8 cellular contexts compared by ENCODE assay signal in the genomic region with DNA sequence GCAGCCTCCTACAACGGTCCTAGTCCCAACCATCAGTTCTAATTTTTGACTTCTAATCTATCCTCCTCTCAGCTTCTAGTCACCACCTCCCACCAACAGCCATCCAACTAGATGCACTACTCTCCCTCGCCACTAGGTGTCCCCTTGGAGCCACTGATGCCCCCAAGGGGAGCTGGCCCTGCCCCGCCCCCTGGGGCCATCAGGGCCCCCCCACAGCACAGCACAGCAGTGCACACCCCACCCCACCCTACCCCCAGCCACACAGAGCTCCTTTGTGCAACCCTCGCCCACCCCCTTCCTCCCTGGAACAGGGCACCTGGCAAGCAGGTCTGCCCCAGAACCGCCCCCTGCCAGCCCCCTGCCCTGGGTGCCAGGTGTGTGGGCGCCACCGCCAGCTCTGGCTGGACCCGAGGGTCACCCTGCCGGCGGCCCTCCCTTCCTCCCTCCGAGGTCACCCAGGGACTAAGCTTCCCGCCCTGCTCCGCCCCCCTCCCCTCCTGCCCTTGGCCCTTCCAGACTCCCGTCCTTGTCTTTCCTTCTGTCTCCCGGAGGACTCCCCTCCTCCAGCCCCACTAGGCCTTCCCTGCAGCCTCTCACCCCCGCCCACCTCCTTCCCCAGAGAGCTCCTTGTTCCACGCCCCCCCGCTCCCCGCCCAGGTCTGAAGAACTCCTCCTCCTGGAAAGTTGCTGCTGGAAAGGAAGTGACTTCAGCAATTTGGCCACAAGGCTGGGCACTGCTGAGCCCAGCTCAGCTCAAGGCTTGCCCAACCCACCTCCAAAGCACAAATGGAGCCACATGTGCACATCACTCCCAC. TPM values are rescaled to one million over a fixed set of nuclear protein-coding genes. Genes with fewer than 3 reads are reported as not detected.
DNase-seq lines count a peak whose midpoint lies in the region; ATAC-seq and TF ChIP-seq lines count a peak whose summit lies in the region.

No MANE protein-coding gene starts in this region.

- TF ChIP-seq CTCF in omental fat pad (IDR thresholded peaks at IDR 0.05), result peak in 2 of 3 donors; percentile 60 to 81

- peaks cover 35% of the 10 kb centered on the region for H3K4me1 Mint-ChIP-seq in activated naive CD4-positive, alpha-beta T cell treated with anti-CD3 and anti-CD28 coated beads, Interleukin-2, amount 10 ng/mL, durations not matched to agents 7 days and 5 days

- H3K36me3 Mint-ChIP-seq in activated naive CD4-positive, alpha-beta T cell treated with anti-CD3 and anti-CD28 coated beads, Interleukin-2, amount 10 ng/mL, durations not matched to agents 7 days and 5 days, result peaks cover 3% of the 10 kb centered on the region

- ATAC-seq in omental fat pad (ENCODE audit: low FRiP score) (peak; percentile 65), GM21717 (IDR thresholded peaks at IDR 0.05; ENCODE audit: unreplicated experiment) (no peak)

- H3K9me3 Mint-ChIP-seq in activated naive CD4-positive, alpha-beta T cell treated with anti-CD3 and anti-CD28 coated beads, Interleukin-2, amount 10 ng/mL, durations not matched to agents 7 days and 5 days, result no peaks in the 10 kb centered on the region

- peak overlapping the region; percentile 84 for H3K27ac Mint-ChIP-seq in activated naive CD4-positive, alpha-beta T cell treated with anti-CD3 and anti-CD28 coated beads, Interleukin-2, amount 10 ng/mL, durations not matched to agents 7 days and 5 days

- peak overlapping the region; percentile 48 for H3K4me3 Mint-ChIP-seq in activated naive CD4-positive, alpha-beta T cell treated with anti-CD3 and anti-CD28 coated beads, Interleukin-2, amount 10 ng/mL, durations not matched to agents 7 days and 5 days

- H3K27me3 Mint-ChIP-seq in activated naive CD4-positive, alpha-beta T cell treated with anti-CD3 and anti-CD28 coated beads, Interleukin-2, amount 10 ng/mL, durations not matched to agents 7 days and 5 days, result no peaks in the 10 kb centered on the region

- DNase-seq in D341Med (ENCODE audit: low spot score) (peak; percentile 88), HUDEP-2 (lab: John Stamatoyannopoulos, UW; ENCODE audit: unreplicated experiment in 76 of 76) (peak in 68 of 76 experiments; percentile 10 to 78 (median 51)), SK-N-DZ (ENCODE audit: low spot score) (peak; percentile 56), glomerular endothelial cell (ENCODE audit: extremely low read depth, low read depth, low spot score) (peak; percentile 47), omental fat pad (ENCODE audit: low spot score) (peak; percentile 84), superior temporal gyrus (ENCODE audit: extremely low spot score) (peak; percentile 81)
- peak; percentile 83 for DNase-seq in activated naive CD4-positive, alpha-beta T cell treated with anti-CD3 and anti-CD28 coated beads, Interleukin-2, amount 10 ng/mL, durations not matched to agents 7 days and 5 days

- CTCF ChIA-PET in activated naive CD4-positive, alpha-beta T cell treated with anti-CD3 and anti-CD28 coated beads, Interleukin-2, amount 10 ng/mL, durations not matched to agents 7 days and 5 days (lab: Charles Lee), result interaction anchor here (0.8 to 6.7 kb wide), 37 partner anchors 9 to 329 kb away, joined by 3 to 97 read pairs (median 5); partner anchors contain the start of genes AHDC1, IFI6, WASF2 and WDTC1

RNA-seq across cellular contexts. Expression of gene AHDC1, which starts 47.0 kb away (rescaled TPM):
- 1.5 and 3.5 TPM in 2 replicates for polyA plus RNA-seq in SK-N-DZ (2014; cell fraction: cytosol; rRNA removed)
- polyA plus RNA-seq in SK-N-DZ (2014; cell fraction: nucleus; rRNA removed), result 3.2 and 3.8 TPM in 2 replicates
- total RNA-seq in glomerular endothelial cell (26.3 and 44.1 TPM in 2 replicates), omental fat pad (10 to 100 TPM in 1 of 4 donors, 1 to 10 TPM in 3; 7.5 to 12.9 (median 8.2) TPM)
